31 cellular contexts compared by ENCODE assay signal in the genomic region with DNA sequence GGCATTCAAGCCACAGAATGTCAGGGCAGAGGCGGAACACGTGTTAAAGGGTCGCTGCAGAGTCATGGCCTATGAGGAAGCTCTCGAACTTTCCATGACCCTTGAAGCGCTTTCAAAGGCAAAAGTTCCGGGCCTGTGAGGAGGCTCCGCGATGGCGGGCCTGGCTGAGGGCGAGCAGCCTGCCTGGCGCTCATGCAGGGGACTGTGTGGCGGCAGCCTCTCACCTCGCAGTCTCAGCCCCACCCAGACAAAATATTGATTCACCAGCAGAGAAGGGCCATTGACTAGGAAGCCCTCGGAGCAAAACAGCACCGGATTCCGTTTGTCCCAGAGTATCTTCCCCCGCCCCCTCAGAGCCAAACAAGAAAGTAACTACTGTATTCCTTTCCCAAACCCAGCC. TPM values are rescaled to one million over a fixed set of nuclear protein-coding genes. Genes with fewer than 3 reads are reported as not detected.
"Had no signal": no experiment of that assay in that cellular context is flagged by ENCODE, and none has a peak within 500 bp of the region (broad histone marks: within the 10 kb centered on the region; RNA-seq: fewer than 3 reads in every experiment).

No MANE protein-coding gene starts in this region.

- H3K4me1 Mint-ChIP-seq: natural killer cell; nephron; neural progenitor cell; stimulated activated memory B cell treated with anti-CD40 and anti-IgM and Interleukin-4, amounts not matched to agents 10 μg/mL and 1 μg/mL and 100 μg/mL, for 72 hours; stimulated activated naive CD8-positive, alpha-beta T cell treated with anti-CD3 and anti-CD28 coated beads, Interleukin-15, amount 100 ng/mL, for 72 hours had no signal

- ATAC-seq: natural killer cell; psoas muscle; right cardiac atrium; sciatic nerve; stimulated activated memory B cell treated with anti-CD40 and anti-IgM and Interleukin-4, amounts not matched to agents 10 μg/mL and 1 μg/mL and 100 μg/mL, for 72 hours; stimulated activated naive CD8-positive, alpha-beta T cell treated with anti-CD3 and anti-CD28 coated beads, Interleukin-15, amount 100 ng/mL, for 72 hours; stimulated activated naive CD8-positive, alpha-beta T cell treated with anti-CD3 and anti-CD28 coated beads, Interleukin-15, Interleukin-2, amounts not matched to agents 100 U/mL and 50 U/mL, for 24 hours had no signal

- H3K27ac Mint-ChIP-seq: natural killer cell; nephron; neural progenitor cell; progenitor cell of endocrine pancreas; stimulated activated memory B cell treated with anti-CD40 and anti-IgM and Interleukin-4, amounts not matched to agents 10 μg/mL and 1 μg/mL and 100 μg/mL, for 72 hours; stimulated activated naive CD8-positive, alpha-beta T cell treated with anti-CD3 and anti-CD28 coated beads, Interleukin-15, amount 100 ng/mL, for 72 hours had no signal

- H3K36me3 Mint-ChIP-seq: natural killer cell; neural progenitor cell; stimulated activated memory B cell treated with anti-CD40 and anti-IgM and Interleukin-4, amounts not matched to agents 10 μg/mL and 1 μg/mL and 100 μg/mL, for 72 hours had no signal

- H3K4me1 ChIP-seq: parathyroid adenoma, psoas muscle, spleen, suprapubic skin, thyroid gland, tibial nerve, upper lobe of left lung, vagina had no signal

- FAIRE-seq: urothelium cell line had no signal

- H3K4me3 Mint-ChIP-seq: natural killer cell; nephron; neural progenitor cell; stimulated activated memory B cell treated with anti-CD40 and anti-IgM and Interleukin-4, amounts not matched to agents 10 μg/mL and 1 μg/mL and 100 μg/mL, for 72 hours; stimulated activated naive CD8-positive, alpha-beta T cell treated with anti-CD3 and anti-CD28 coated beads, Interleukin-15, amount 100 ng/mL, for 72 hours had no signal

- H3K9me3 ChIP-seq: ovary, psoas muscle, suprapubic skin, thoracic aorta, thyroid gland, upper lobe of left lung, vagina had no signal

- H3K27ac ChIP-seq: neural progenitor cell, ovary, parathyroid adenoma, psoas muscle, skin epidermis, spleen, suprapubic skin, thoracic aorta, thyroid gland, tibial nerve, upper lobe of left lung, vagina had no signal

- DNase-seq: natural killer cell; occipital lobe; ovary; psoas muscle; spleen; stimulated activated CD4-positive, alpha-beta T cell treated with anti-CD3 and anti-CD28 coated beads, Interleukin-12 subunit alpha, Interleukin-12 subunit beta, amount 100 ng/mL, for 4 hours; stimulated activated CD4-positive, alpha-beta T cell treated with anti-CD3 and anti-CD28 coated beads, Interleukin-1b, Interleukin-23, amount 100 ng/mL, for 48 hours; stimulated activated CD4-positive, alpha-beta T cell treated with anti-CD3 and anti-CD28 coated beads, Interleukin-4, amount 100 ng/mL, for 1 hour; stimulated activated CD4-positive, alpha-beta T cell treated with anti-CD3 and anti-CD28 coated beads, Interleukin-4, amount 100 ng/mL, for 4 hours; stimulated activated CD8-positive, alpha-beta memory T cell treated with anti-CD3 and anti-CD28 coated beads, Interleukin-4, amount 100 ng/mL, for 48 hours; stimulated activated naive CD4-positive, alpha-beta T cell; stimulated activated naive CD8-positive, alpha-beta T cell treated with anti-CD3 and anti-CD28 coated beads, Interleukin-15, amount 100 ng/mL, for 72 hours; stimulated activated naive CD8-positive, alpha-beta T cell treated with anti-CD3 and anti-CD28 coated beads, Interleukin-15, Interleukin-2, amounts not matched to agents 100 U/mL and 50 U/mL, for 24 hours; substantia nigra; thyroid gland; trophoblast cell had no signal

- H2AFZ ChIP-seq: neural progenitor cell, parathyroid adenoma had no signal

- H3K4me3 ChIP-seq: neural progenitor cell, ovary, psoas muscle, skin epidermis, smooth muscle cell, spleen, suprapubic skin, thoracic aorta, thyroid gland, tibial nerve, upper lobe of left lung, vagina had no signal

- H3K36me3 ChIP-seq: neural progenitor cell, ovary, spleen, suprapubic skin, thoracic aorta, thyroid gland, tibial nerve, upper lobe of left lung, vagina had no signal

- H3K9ac ChIP-seq: neural progenitor cell, parathyroid adenoma had no signal

- H3K27me3 ChIP-seq: neural progenitor cell, ovary, thyroid gland, tibial nerve, upper lobe of left lung, vagina had no signal

- H3K4me2 ChIP-seq: neural progenitor cell, smooth muscle cell had no signal

- H3K79me2 ChIP-seq: parathyroid adenoma had no signal

- H3K9me3 Mint-ChIP-seq: natural killer cell; stimulated activated memory B cell treated with anti-CD40 and anti-IgM and Interleukin-4, amounts not matched to agents 10 μg/mL and 1 μg/mL and 100 μg/mL, for 72 hours; stimulated activated naive CD8-positive, alpha-beta T cell treated with anti-CD3 and anti-CD28 coated beads, Interleukin-15, amount 100 ng/mL, for 72 hours had no signal

RNA-seq across cellular contexts. Expression of a gene that starts 12.8 kb away (rescaled TPM):
- total RNA-seq: natural killer cell, psoas muscle, sciatic nerve had no signal
- polyA plus RNA-seq: smooth muscle cell had no signal
